ENCODE assay signal across 8 cellular contexts in genomic region chr15:34209421-34210282, GRCh38. TPM values are rescaled to one million over a fixed set of nuclear protein-coding genes. Genes with fewer than 3 reads are reported as not detected.
DNase-seq lines count a peak whose midpoint lies in the region; ATAC-seq and TF ChIP-seq lines count a peak whose summit lies in the region.

Gene KATNBL1 (minus strand): TSS chr15:34210096. CDS start chr15:34163676, 46,420 bp downstream.

- no peaks in the 10 kb centered on the region for H3K9me3 Mint-ChIP-seq in CD4-positive, alpha-beta T cell

- H3K27me3 ChIP-seq in CD4-positive, alpha-beta T cell (ENCODE audit: control insufficient read depth, insufficient read depth, low read length): no peaks in the 10 kb centered on the region
- H3K27me3 ChIP-seq in right lobe of liver: no peaks in the 10 kb centered on the region

- no peaks in the 10 kb centered on the region for H3K36me3 ChIP-seq in right lobe of liver

- no peaks in the 10 kb centered on the region for H3K27me3 Mint-ChIP-seq in CD4-positive, alpha-beta T cell

- peak; percentile 81 for TF ChIP-seq CTCF in CD4-positive, alpha-beta T cell (IDR thresholded peaks at IDR 0.05)
- peak; percentile 90 to 98 (median 94) for TF ChIP-seq CTCF in right lobe of liver (IDR thresholded peaks at IDR 0.05)

- H3K27ac ChIP-seq in CD4-positive, alpha-beta T cell (ENCODE audit: low read depth, low read length): no peak within 1 kb of the TSS
- H3K27ac ChIP-seq in right lobe of liver: peak within 1 kb of the TSS; percentile 30 to 75 (median 67)

- under 1% methylated on average over 12 of the region's 81 CpGs for WGBS in right lobe of liver (ENCODE audit: insufficient coverage, low coverage, low lambda C conversion rate, missing lambda C conversion rate)

- H3K4me3 ChIP-seq in right lobe of liver: peak within 1 kb of the TSS; percentile 54 to 75 (median 70)

- peak within 1 kb of the TSS; percentile 84 for H3K27ac Mint-ChIP-seq in CD4-positive, alpha-beta T cell

- peaks cover 30% of the 10 kb centered on the region for H3K4me1 Mint-ChIP-seq in CD4-positive, alpha-beta T cell (ENCODE audit: low read depth)

- peak; percentile 89 to 98 (median 95) for DNase-seq in CD4-positive, alpha-beta T cell
- DNase-seq in NCI-H748 treated with DMSO at 0.1 percent for 48 hours (lab: John Stamatoyannopoulos, UW): peak; percentile 61
- DNase-seq in activated CD4-positive, alpha-beta T cell treated with anti-CD3 and anti-CD28 coated beads, Interleukin-2, amount 50 U/mL, for 24 hours (ENCODE audit: low read depth in 1 of 2, low spot score in 1 of 2): peak; percentile 95 to 96
- DNase-seq in dermis microvascular lymphatic vessel endothelial cell (ENCODE audit: low read depth in 2 of 2): peak; percentile 86 to 93
- DNase-seq in right lobe of liver: peak; percentile 98 to 99 (median 98)
- peak; percentile 94 to 99 for DNase-seq in stimulated activated CD4-positive, alpha-beta T cell treated with anti-CD3 and anti-CD28 coated beads, Interleukin-4, amount 100 ng/mL, for 4 hours

- no peaks in the 10 kb centered on the region for H3K9me3 ChIP-seq in CD4-positive, alpha-beta T cell (ENCODE audit: control insufficient read depth, low read length)
- no peaks in the 10 kb centered on the region for H3K9me3 ChIP-seq in right lobe of liver

- peak within 1 kb of the TSS; percentile 95 for H3K4me3 Mint-ChIP-seq in CD4-positive, alpha-beta T cell

- H3K4me1 ChIP-seq in right lobe of liver: peaks cover 0 to 8% (median 4%) of the 10 kb centered on the region in 4 donors

- peaks cover 11% of the 10 kb centered on the region for H3K36me3 Mint-ChIP-seq in CD4-positive, alpha-beta T cell (ENCODE audit: low read depth)

- CTCF ChIA-PET in CD4-positive, alpha-beta T cell (lab: Charles Lee): interaction anchor here (0.6 to 2.0 kb wide), 25 partner anchors 9 to 1123 kb away, joined by 3 to 20 read pairs (median 4); partner anchors contain the start of genes EMC4, EMC7, LPCAT4 and NOP10

- peak; percentile 98 for TF ChIP-seq POLR2A in right lobe of liver (IDR thresholded peaks at IDR 0.05)

- intact Hi-C loops in CD4-positive, alpha-beta T cell (cut with DNase I, micrococcal nuclease): loop anchor here (1.0 to 5.0 kb wide), 4 partner anchors 15 to 472 kb away; partner anchors contain the start of gene AVEN (in 1 of the 2)
- intact Hi-C loops in right lobe of liver (cut with DNase I): loop anchor here (10.0 kb wide), 2 partner anchors 105 to 155 kb away; partner anchors contain the start of genes EMC7 (in 1 of the 2) and PGBD4 (in 1 of the 2)

- POLR2A ChIA-PET in CD4-positive, alpha-beta T cell (lab: Charles Lee): interaction anchor here (0.7 to 2.7 kb wide), 13 partner anchors 15 to 1337 kb away, joined by 3 to 25 read pairs (median 5); partner anchors contain the start of genes AVEN, DPH6, EMC4 and EMC7

- peak; percentile 94 for ATAC-seq in CD4-positive, alpha-beta T cell (ENCODE audit: poor library complexity)
- peak; percentile 93 for ATAC-seq in GM19395 (IDR thresholded peaks at IDR 0.05; ENCODE audit: unreplicated experiment)
- ATAC-seq in HG03565 (IDR thresholded peaks at IDR 0.05; ENCODE audit: unreplicated experiment): peak; percentile 86
- peak; percentile 98 to 99 (median 98) for ATAC-seq in right lobe of liver

RNA-seq across cellular contexts. Expression of gene KATNBL1, which starts in this region (rescaled TPM):
- total RNA-seq in CD4-positive, alpha-beta T cell: 10 to 100 TPM; 13.0 to 14.6 TPM
- total RNA-seq in dermis microvascular lymphatic vessel endothelial cell (25.5 and 26.0 TPM in 2 replicates), right lobe of liver (10 to 100 TPM; 12.4 to 22.4 (median 17.6) TPM)
